ENCODE assay signal across 8 cellular contexts in genomic region chr9:38087934-38088925, GRCh38. TPM values are rescaled to one million over a fixed set of nuclear protein-coding genes. Genes with fewer than 3 reads are reported as not detected.
DNase-seq lines count a peak whose midpoint lies in the region; ATAC-seq and TF ChIP-seq lines count a peak whose summit lies in the region.

No MANE protein-coding gene starts in this region.

- H3T11ph ChIP-seq in H9 (ENCODE audit: low read length) = no peak overlapping the region

- H3K27ac ChIP-seq in H9 (ENCODE audit: insufficient read length, low read depth, low read length) (no peak overlapping the region), ovary (no peak overlapping the region), upper lobe of left lung (no peak overlapping the region)

- no peak overlapping the region for H3K4ac ChIP-seq in H9 (ENCODE audit: low read depth, low read length)

- WGBS in H9 (ENCODE audit: extremely low coverage, insufficient read length, low lambda C conversion rate) = no CpG with 5 or more reads among the region's 8 CpGs
- WGBS in ovary, 3 donors = 39 to 43% (median 41%) methylated on average over 8 of the region's 8 CpGs
- 33 to 34% methylated on average over 8 of the region's 8 CpGs for WGBS in upper lobe of left lung, 2 donors

- H3K23me2 ChIP-seq in H9 (ENCODE audit: insufficient read length, low read depth, low read length, poor library complexity, severe bottlenecking) = no peaks in the 10 kb centered on the region

- H2BK120ac ChIP-seq in H9 (ENCODE audit: low read depth, low read length, poor library complexity, severe bottlenecking) = no peak overlapping the region

- no peaks in the 10 kb centered on the region for H3K9me3 ChIP-seq in H9 (ENCODE audit: control insufficient read depth, low read depth, low read length)
- no peaks in the 10 kb centered on the region for H3K9me3 ChIP-seq in ovary
- no peaks in the 10 kb centered on the region for H3K9me3 ChIP-seq in upper lobe of left lung

- no peak overlapping the region for H3K4me3 Mint-ChIP-seq in H9

- no peaks in the 10 kb centered on the region for H3K9me3 Mint-ChIP-seq in H9

- H3K56ac ChIP-seq in H9 (ENCODE audit: insufficient read length, low read depth, low read length) = no peak overlapping the region

- no peaks in the 10 kb centered on the region for H3K79me2 ChIP-seq in H9 (ENCODE audit: insufficient read depth, low read length)

- H2BK12ac ChIP-seq in H9 (ENCODE audit: insufficient read length, low read depth, low read length) = no peak overlapping the region

- peak; percentile 84 for DNase-seq in GM03348 (ENCODE audit: low spot score)
- DNase-seq in H9 = peak; percentile 79
- peak; percentile 12 for DNase-seq in NCI-H774 (lab: John Stamatoyannopoulos, UW)
- peak; percentile 83 to 86 for DNase-seq in activated T-cell treated with anti-CD3 and anti-CD28 coated beads, Interleukin-2, amount 50 U/mL, for 48 hours
- DNase-seq in fibroblast of pulmonary artery (ENCODE audit: low read depth) = peak; percentile 59
- peak; percentile 60 to 85 (median 76) for DNase-seq in ovary
- peak in 1 of 2 donors; percentile 79 for DNase-seq in upper lobe of left lung
- DNase-seq in A172 (ENCODE audit: low spot score) = no peak

- peak; percentile 78 to 92 for ATAC-seq in upper lobe of left lung (ENCODE audit: low FRiP score in 2 of 2)

- no peak overlapping the region for H2BK5ac ChIP-seq in H9 (ENCODE audit: insufficient read length, low read length)

- TF ChIP-seq CTCF in H9 (conservative IDR thresholded peaks at IDR 0.05) (peak; percentile 95), fibroblast of pulmonary artery (IDR thresholded peaks at IDR 0.05; ENCODE audit: low read length, missing control alignments) (peak; percentile 98), ovary (IDR thresholded peaks at IDR 0.05) (peak; percentile 62 to 66 (median 63)), upper lobe of left lung (IDR thresholded peaks at IDR 0.05) (peak; percentile 91 to 98 (median 93))

- no peak overlapping the region for H2AK5ac ChIP-seq in H9 (ENCODE audit: insufficient read length, low read length)

- peaks cover 50 to 61% of the 10 kb centered on the region in 2 experiments for H3K4me1 Mint-ChIP-seq in H9

- H3K23ac ChIP-seq in H9 (ENCODE audit: insufficient read length, low read depth, low read length) = no peak overlapping the region

- no peak for TF ChIP-seq POLR2A in ovary (IDR thresholded peaks at IDR 0.05)
- no peak for TF ChIP-seq POLR2A in upper lobe of left lung (IDR thresholded peaks at IDR 0.05)

- H4K5ac ChIP-seq in H9 (ENCODE audit: insufficient read length, low read depth, low read length) = no peak overlapping the region

- no peak overlapping the region for H3K18ac ChIP-seq in H9 (ENCODE audit: insufficient read length, low read depth, low read length)

- H3K27me3 Mint-ChIP-seq in H9 (ENCODE audit: low read depth) = peaks cover 13% of the 10 kb centered on the region

- H3K36me3 ChIP-seq in ovary (no peaks in the 10 kb centered on the region), upper lobe of left lung (no peaks in the 10 kb centered on the region)

- H3K4me2 ChIP-seq in H9 (ENCODE audit: insufficient read depth, insufficient read length, low read length) = no peak overlapping the region

- TF ChIP-seq EP300 in ovary (IDR thresholded peaks at IDR 0.05) = no peak
- no peak for TF ChIP-seq EP300 in upper lobe of left lung (IDR thresholded peaks at IDR 0.05)

- no peaks in the 10 kb centered on the region for H3K27me3 ChIP-seq in H9 (ENCODE audit: insufficient read depth, low read length)
- no peaks in the 10 kb centered on the region for H3K27me3 ChIP-seq in ovary
- H3K27me3 ChIP-seq in upper lobe of left lung = no peaks in the 10 kb centered on the region

- H3K4me1 ChIP-seq in H9 (ENCODE audit: insufficient read depth, low read length) (no peaks in the 10 kb centered on the region; the same call in 1 of the 2 replicates), ovary (ENCODE audit: insufficient read depth) (no peaks in the 10 kb centered on the region), upper lobe of left lung (peaks cover 0 to 5% (median 1%) of the 10 kb centered on the region in 4 donors)

- H3K27ac Mint-ChIP-seq in H9 = no peak overlapping the region

- H2BK15ac ChIP-seq in H9 (ENCODE audit: low read depth, low read length) = no peak overlapping the region

- H2BK20ac ChIP-seq in H9 (ENCODE audit: low read depth, low read length, poor library complexity, severe bottlenecking) = no peak overlapping the region

- H4K91ac ChIP-seq in H9 (ENCODE audit: insufficient read length, low read depth, low read length) = no peak overlapping the region

- H3K9ac ChIP-seq in H9 (ENCODE audit: extremely low read depth, insufficient read length, low read length) = no peak overlapping the region

- intact Hi-C loops in ovary (cut with DNase I) = loop anchor here in 2 of 4 donors (5.0 to 10.0 kb wide), 5 partner anchors 63 to 317 kb away; no protein-coding TSS in a partner anchor

- no peak overlapping the region for H3K14ac ChIP-seq in H9 (ENCODE audit: insufficient read depth, low read length)

- H3K79me1 ChIP-seq in H9 (ENCODE audit: insufficient read depth, low read depth, low read length, poor library complexity, severe bottlenecking) = no peaks in the 10 kb centered on the region

- no peak overlapping the region for H2AFZ ChIP-seq in H9 (ENCODE audit: low read length)

- no peaks in the 10 kb centered on the region for H3K36me3 Mint-ChIP-seq in H9 (ENCODE audit: insufficient read depth in 1 of 3, low read depth in 3 of 3)

- H3K4me3 ChIP-seq in fibroblast of pulmonary artery (replicated peaks; ENCODE audit: low read depth, low read length) (no peak overlapping the region), ovary (no peak overlapping the region), upper lobe of left lung (no peak overlapping the region)

- no peak overlapping the region for H4K8ac ChIP-seq in H9 (replicated peaks; ENCODE audit: insufficient read length, low read depth, low read length)

- H4K20me1 ChIP-seq in H9 (ENCODE audit: control insufficient read depth, insufficient read depth, insufficient read length) = no peaks in the 10 kb centered on the region

RNA-seq across cellular contexts. Expression of gene SHB, which starts 19.2 kb away (rescaled TPM):
- total RNA-seq in H9 (2021) = 13.8 and 14.6 TPM in 2 replicates
- 10 to 100 TPM in 2 of 7 donors, 1 to 10 TPM in 5; 5.7 to 23.8 (median 9.0) TPM for total RNA-seq in ovary
- polyA plus RNA-seq in ovary = 10 to 100 TPM in 1 of 2 donors, 1 to 10 TPM in 1; 3.5 to 15.7 TPM
- total RNA-seq in upper lobe of left lung = 10 to 100 TPM; 29.3 to 51.2 (median 33.3) TPM
- total RNA-seq in A172 (2014; rRNA removed; shearing (Covaris generic)) = 15.1 and 19.8 TPM in 2 replicates
